Comparison of ENCODE assay signal across 32 cellular contexts in the genomic region with DNA sequence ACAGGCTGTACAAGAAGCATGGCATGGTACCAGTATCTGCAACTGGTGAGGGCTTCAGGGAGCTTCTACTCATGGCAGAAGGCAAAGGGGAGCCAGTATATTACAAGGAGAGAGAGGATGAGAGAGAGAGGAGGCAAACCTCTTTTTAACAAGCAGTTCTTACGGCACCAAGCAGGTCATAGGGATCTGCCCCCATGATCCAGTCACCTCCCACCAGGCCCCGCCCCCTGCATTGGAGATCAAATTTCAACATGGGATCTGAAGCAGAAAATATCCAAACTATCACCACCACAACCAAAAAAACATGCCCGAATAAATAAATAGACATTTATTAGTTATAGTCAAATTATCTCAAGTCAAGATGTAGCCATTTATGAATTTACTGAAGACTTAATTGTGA.
"Had no signal": no experiment of that assay in that cellular context is flagged by ENCODE, and none has a peak within 500 bp of the region (broad histone marks: within the 10 kb centered on the region; RNA-seq: fewer than 3 reads in every experiment).

No MANE protein-coding gene starts in this region.

- H3K4me3 Mint-ChIP-seq: activated CD4-positive, alpha-beta T cell treated with anti-CD3 and anti-CD28 coated beads for 36 hours; activated naive CD4-positive, alpha-beta T cell treated with anti-CD3 and anti-CD28 coated beads, Interleukin-2, amount 10 ng/mL, durations not matched to agents 7 days and 5 days; activated naive CD8-positive, alpha-beta T cell treated with anti-CD3 and anti-CD28 coated beads, Interleukin-2, amount 10 ng/mL, durations not matched to agents 7 days and 5 days; activated T-helper 1 cell treated with anti-CD3 and anti-CD28 coated beads, Interleukin-12 subunit alpha, Interleukin-12 subunit beta, Interleukin-2, Interleukin-4 antibody, amounts not matched to agents 30 ng/mL and 10 ng/mL and 1 ng/mL, durations not matched to agents 14 hours and 24 hours and 36 hours; brain; natural killer cell treated with Interleukin-12 subunit alpha and Interleukin-12 subunit beta and Interleukin-15 and Interleukin-18, amount 100 ng/mL, for 72 hours; type B pancreatic cell had no signal

- H3K4me3 ChIP-seq: ascending aorta, cardiac muscle cell, colonic mucosa, dorsolateral prefrontal cortex, heart left ventricle, left ventricle myocardium inferior, lung, mucosa of descending colon, ovary, right lobe of liver, thoracic aorta, uterus had no signal

- H3K9me3 Mint-ChIP-seq: activated naive CD4-positive, alpha-beta T cell treated with anti-CD3 and anti-CD28 coated beads, Interleukin-2, amount 10 ng/mL, durations not matched to agents 7 days and 5 days; activated T-helper 1 cell treated with anti-CD3 and anti-CD28 coated beads, Interleukin-12 subunit alpha, Interleukin-12 subunit beta, Interleukin-2, Interleukin-4 antibody, amounts not matched to agents 30 ng/mL and 10 ng/mL and 1 ng/mL, durations not matched to agents 14 hours and 24 hours and 36 hours; brain; natural killer cell treated with Interleukin-12 subunit alpha and Interleukin-12 subunit beta and Interleukin-15 and Interleukin-18, amount 100 ng/mL, for 72 hours; type B pancreatic cell had no signal

- H3K4me1 Mint-ChIP-seq: activated CD4-positive, alpha-beta T cell treated with anti-CD3 and anti-CD28 coated beads for 36 hours; activated naive CD4-positive, alpha-beta T cell treated with anti-CD3 and anti-CD28 coated beads, Interleukin-2, amount 10 ng/mL, durations not matched to agents 7 days and 5 days; activated naive CD8-positive, alpha-beta T cell treated with anti-CD3 and anti-CD28 coated beads, Interleukin-2, amount 10 ng/mL, durations not matched to agents 7 days and 5 days; brain had no signal

- H3K27ac ChIP-seq: ascending aorta, cardiac muscle cell, colonic mucosa, dorsolateral prefrontal cortex, heart left ventricle, left ventricle myocardium inferior, ovary, right lobe of liver, thoracic aorta, uterus had no signal

- H3K36me3 ChIP-seq: ascending aorta, cardiac muscle cell, colonic mucosa, heart left ventricle, left ventricle myocardium inferior, ovary, right lobe of liver, thoracic aorta, uterus had no signal

- H3K36me3 Mint-ChIP-seq: activated naive CD4-positive, alpha-beta T cell treated with anti-CD3 and anti-CD28 coated beads, Interleukin-2, amount 10 ng/mL, durations not matched to agents 7 days and 5 days; activated naive CD8-positive, alpha-beta T cell treated with anti-CD3 and anti-CD28 coated beads, Interleukin-2, amount 10 ng/mL, durations not matched to agents 7 days and 5 days; brain; natural killer cell treated with Interleukin-12 subunit alpha and Interleukin-12 subunit beta and Interleukin-15 and Interleukin-18, amount 100 ng/mL, for 72 hours; type B pancreatic cell had no signal

- H3K4me1 ChIP-seq: ascending aorta, colonic mucosa, heart left ventricle, left ventricle myocardium inferior, right lobe of liver, uterus had no signal

- H3K9me3 ChIP-seq: ascending aorta, colonic mucosa, heart left ventricle, left ventricle myocardium inferior, mucosa of descending colon, ovary, right lobe of liver, thoracic aorta, uterus had no signal

- H3K27ac Mint-ChIP-seq: activated CD4-positive, alpha-beta T cell treated with anti-CD3 and anti-CD28 coated beads for 36 hours; activated naive CD4-positive, alpha-beta T cell treated with anti-CD3 and anti-CD28 coated beads, Interleukin-2, amount 10 ng/mL, durations not matched to agents 7 days and 5 days; activated naive CD8-positive, alpha-beta T cell treated with anti-CD3 and anti-CD28 coated beads, Interleukin-2, amount 10 ng/mL, durations not matched to agents 7 days and 5 days; activated T-helper 1 cell treated with anti-CD3 and anti-CD28 coated beads, Interleukin-12 subunit alpha, Interleukin-12 subunit beta, Interleukin-2, Interleukin-4 antibody, amounts not matched to agents 30 ng/mL and 10 ng/mL and 1 ng/mL, durations not matched to agents 14 hours and 24 hours and 36 hours; brain; natural killer cell treated with Interleukin-12 subunit alpha and Interleukin-12 subunit beta and Interleukin-15 and Interleukin-18, amount 100 ng/mL, for 72 hours; progenitor cell of endocrine pancreas; type B pancreatic cell had no signal

- DNase-seq: activated CD4-positive, alpha-beta T cell treated with anti-CD3 and anti-CD28 coated beads for 36 hours; activated CD4-positive, alpha-beta T cell treated with anti-CD3 and anti-CD28 coated beads, Interleukin-2, amount 50 U/mL, for 48 hours; activated CD4-positive, CD25-positive, alpha-beta regulatory T cell; activated CD8-positive, alpha-beta memory T cell treated with anti-CD3 and anti-CD28 coated beads, Interleukin-2, amount 50 U/mL, for 4 hours; activated effector memory CD4-positive, alpha-beta T cell treated with anti-CD3 and anti-CD28 coated beads, Interleukin-2, amount 50 U/mL, for 16 hours; activated naive CD4-positive, alpha-beta T cell treated with anti-CD3 and anti-CD28 coated beads, Interleukin-2, amount 10 ng/mL, durations not matched to agents 7 days and 5 days; activated naive CD8-positive, alpha-beta T cell treated with anti-CD3 and anti-CD28 coated beads, Interleukin-2, amount 10 ng/mL, durations not matched to agents 7 days and 5 days; activated T-cell treated with anti-CD3 and anti-CD28 coated beads, Interleukin-2, amount 50 U/mL, for 1 hour; cerebellar nuclear complex; colonic mucosa; dorsolateral prefrontal cortex; effector memory CD4-positive, alpha-beta T cell; erythroblast; heart left ventricle; hypothalamus; left ventricle myocardium inferior; mucosa of descending colon; ovary; right lobe of liver; stimulated activated CD4-positive, alpha-beta T cell treated with anti-CD3 and anti-CD28 coated beads, Interleukin-2, amount 100 ng/mL, for 48 hours; stimulated activated naive CD8-positive, alpha-beta T cell treated with anti-CD3 and anti-CD28 coated beads, Interleukin-15, Interleukin-2, amounts not matched to agents 100 U/mL and 50 U/mL, for 24 hours; T-helper 2 cell; uterus had no signal

- H3K27me3 Mint-ChIP-seq: activated CD4-positive, alpha-beta T cell treated with anti-CD3 and anti-CD28 coated beads for 36 hours; activated naive CD4-positive, alpha-beta T cell treated with anti-CD3 and anti-CD28 coated beads, Interleukin-2, amount 10 ng/mL, durations not matched to agents 7 days and 5 days; progenitor cell of endocrine pancreas; type B pancreatic cell had no signal

- H3K27me3 ChIP-seq: ascending aorta, cardiac muscle cell, colonic mucosa, dorsolateral prefrontal cortex, heart left ventricle, ovary, right lobe of liver, uterus had no signal

- ATAC-seq: activated CD4-positive, alpha-beta T cell treated with anti-CD3 and anti-CD28 coated beads for 36 hours; heart left ventricle; mucosa of descending colon; natural killer cell treated with Interleukin-12 subunit alpha and Interleukin-12 subunit beta and Interleukin-15 and Interleukin-18, amount 100 ng/mL, for 72 hours; right lobe of liver; stimulated activated naive CD8-positive, alpha-beta T cell treated with anti-CD3 and anti-CD28 coated beads, Interleukin-15, Interleukin-2, amounts not matched to agents 100 U/mL and 50 U/mL, for 24 hours had no signal
